ENCODE assay signal across 15 cellular contexts in the genomic region with DNA sequence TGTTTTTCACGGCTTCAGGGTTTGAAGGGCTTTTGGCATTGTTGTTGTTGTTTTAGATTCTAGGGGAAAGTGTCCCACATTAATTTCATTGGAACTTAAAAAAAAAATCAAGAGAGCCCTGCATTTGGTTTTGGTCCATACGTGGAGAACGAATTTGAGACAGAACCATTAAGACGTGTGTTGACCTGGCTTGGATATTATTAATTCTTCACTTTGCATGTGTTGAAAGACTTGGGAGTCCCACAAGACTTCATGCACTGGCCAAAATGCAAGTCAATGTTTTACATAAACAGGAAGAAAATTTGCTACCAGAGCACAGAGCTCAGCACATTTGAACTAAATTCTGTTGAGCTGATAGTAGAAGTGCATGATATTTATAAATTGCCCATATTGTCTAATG.
DNase-seq lines count a peak whose midpoint lies in the region; ATAC-seq and TF ChIP-seq lines count a peak whose summit lies in the region.
"Had no signal": no experiment of that assay in that cellular context is flagged by ENCODE, and none has a peak within 500 bp of the region (broad histone marks: within the 10 kb centered on the region; RNA-seq: fewer than 3 reads in every experiment).

No MANE protein-coding gene starts in this region.

- H3K4me3 ChIP-seq in heart left ventricle: no peak overlapping the region
- H3K4me3 ChIP-seq in GM23248: no peak overlapping the region
- H3K4me3 ChIP-seq in gastrocnemius medialis: no peak overlapping the region
- H3K4me3 ChIP-seq in Caco-2 (ENCODE audit: low read depth, low read length): no peak overlapping the region
- H3K4me3 ChIP-seq: BLaER1, HAP-1 had no signal

- TF ChIP-seq CTCF in heart left ventricle (IDR thresholded peaks at IDR 0.05) (no peak), gastrocnemius medialis (IDR thresholded peaks at IDR 0.05 in 4 of 5, conservative IDR thresholded peaks at IDR 0.05 in 1 of 5) (no peak), Caco-2 (IDR thresholded peaks at IDR 0.05; ENCODE audit: insufficient read depth in 1 of 2, low read depth in 1 of 2, low read length in 1 of 2, severe bottlenecking in 1 of 2, unreplicated experiment in 1 of 2) (no peak)

- TF ChIP-seq POLR2A in heart left ventricle (IDR thresholded peaks at IDR 0.05) (no peak), gastrocnemius medialis (IDR thresholded peaks at IDR 0.05) (no peak)

- H3K4me1 ChIP-seq in heart left ventricle: peaks cover 0 to 6% (median 0%) of the 10 kb centered on the region in 12 donors
- peaks cover 25% of the 10 kb centered on the region for H3K4me1 ChIP-seq in GM23248 (ENCODE audit: insufficient read depth)
- H3K4me1 ChIP-seq in gastrocnemius medialis: no peaks in the 10 kb centered on the region
- no peaks in the 10 kb centered on the region; the same call in 1 of the 2 replicates for H3K4me1 ChIP-seq in Caco-2
- H3K4me1 ChIP-seq: BLaER1, HAP-1 had no signal

- no peak overlapping the region for H3K4me3 Mint-ChIP-seq in Caco-2 (ENCODE audit: unreplicated experiment)
- H3K4me3 Mint-ChIP-seq: CD14-positive monocyte; CD4-positive, alpha-beta memory T cell had no signal

- H3K36me3 ChIP-seq in heart left ventricle (no peaks in the 10 kb centered on the region), GM23248 (ENCODE audit: low read depth) (no peaks in the 10 kb centered on the region), gastrocnemius medialis (no peaks in the 10 kb centered on the region), Caco-2 (ENCODE audit: control insufficient read depth, insufficient read depth, low read length) (no peaks in the 10 kb centered on the region)
- H3K36me3 ChIP-seq: BLaER1, HAP-1 had no signal

- H3K79me2 ChIP-seq in GM23248 (ENCODE audit: insufficient read depth): no peaks in the 10 kb centered on the region

- H3K27ac Mint-ChIP-seq in Caco-2 (ENCODE audit: unreplicated experiment): no peak overlapping the region
- H3K27ac Mint-ChIP-seq: CD14-positive monocyte; CD4-positive, alpha-beta memory T cell had no signal

- intact Hi-C loops in Right ventricle myocardium inferior (cut with DNase I) (loop anchor here (2.0 kb wide), 1 partner anchor 827 kb away; no protein-coding TSS in a partner anchor), heart left ventricle (cut with DNase I) (loop anchor here (1.0 to 5.0 kb wide), 5 partner anchors 759 to 829 kb away; no protein-coding TSS in a partner anchor), left ventricle myocardium superior (cut with micrococcal nuclease) (loop anchor here (2.0 kb wide), 1 partner anchor 827 kb away; no protein-coding TSS in a partner anchor), gastrocnemius medialis (cut with DNase I; ENCODE audit: low total_unique reads) (loop anchor here (1.0 to 2.0 kb wide), 2 partner anchors 249 to 827 kb away; no protein-coding TSS in a partner anchor), Caco-2 (cut with micrococcal nuclease; ENCODE audit: unreplicated experiment) (loop anchor here (1.0 to 10.0 kb wide), 4 partner anchors 89 to 828 kb away; no protein-coding TSS in a partner anchor)

- no TSS peak for BruUV-seq in Caco-2 (replicated peaks; lab: Mats Ljungman, UMichigan)

- H3F3A ChIP-seq in GM23248 (ENCODE audit: insufficient read depth): peaks cover 13% of the 10 kb centered on the region; the same call in 1 of the 2 replicates

- DNase-seq in Right ventricle myocardium inferior (ENCODE audit: missing footprints): no peak
- no peak for DNase-seq in heart left ventricle
- DNase-seq in GM23248: no peak
- DNase-seq in left ventricle myocardium superior: no peak
- DNase-seq in gastrocnemius medialis: peak in 1 of 2 donors; percentile 13
- DNase-seq in Caco-2: no peak
- DNase-seq: Calu3; CD4-positive, alpha-beta memory T cell; GF-D8 had no signal

- H3K9ac ChIP-seq in GM23248: no peak overlapping the region
- H3K9ac ChIP-seq: BLaER1 had no signal

- in situ Hi-C loops in GM23248 (cut with MboI) (loop anchor here (25.0 kb wide), 1 partner anchor 829 kb away; no protein-coding TSS in a partner anchor), gastrocnemius medialis (cut with MboI; ENCODE audit: low sequenced_read_pairs in 4 of 4) (loop anchor here in 3 of 4 donors (10.0 to 25.0 kb wide), 4 partner anchors 254 to 831 kb away; no protein-coding TSS in a partner anchor)

- CTCF ChIA-PET in Caco-2 (lab: Charles Lee): no interaction called here

- H3K27ac ChIP-seq in heart left ventricle (no peak overlapping the region), GM23248 (no peak overlapping the region), gastrocnemius medialis (peak overlapping the region in 2 of 4 donors; percentile 0 to 50)
- H3K27ac ChIP-seq: BLaER1, HL-60 had no signal

- no peaks in the 10 kb centered on the region for H4K20me1 ChIP-seq in GM23248 (ENCODE audit: insufficient read depth)
- H4K20me1 ChIP-seq: BLaER1 had no signal

- ATAC-seq in Right ventricle myocardium inferior (peak; percentile 50), heart left ventricle (no peak), left ventricle myocardium superior (peak; percentile 31), gastrocnemius medialis (peak; percentile 59 to 69), GM21825 (IDR thresholded peaks at IDR 0.05; ENCODE audit: unreplicated experiment) (no peak), HG03175 (IDR thresholded peaks at IDR 0.05; ENCODE audit: unreplicated experiment) (no peak)

- peaks cover 12% of the 10 kb centered on the region for H3K4me1 Mint-ChIP-seq in Caco-2 (ENCODE audit: low read depth, unreplicated experiment)
- H3K4me1 Mint-ChIP-seq: CD14-positive monocyte had no signal

- no peaks in the 10 kb centered on the region for H3K27me3 Mint-ChIP-seq in Caco-2 (ENCODE audit: insufficient read depth, unreplicated experiment)
- H3K27me3 Mint-ChIP-seq: CD4-positive, alpha-beta memory T cell had no signal

- H3K27me3 ChIP-seq in heart left ventricle: no peaks in the 10 kb centered on the region
- no peaks in the 10 kb centered on the region for H3K27me3 ChIP-seq in GM23248 (replicated peaks; ENCODE audit: insufficient read depth)
- H3K27me3 ChIP-seq in gastrocnemius medialis: no peaks in the 10 kb centered on the region
- no peaks in the 10 kb centered on the region for H3K27me3 ChIP-seq in Caco-2 (replicated peaks; ENCODE audit: control insufficient read depth, insufficient read depth, low read length)
- H3K27me3 ChIP-seq: BLaER1 had no signal

- H3K9me3 Mint-ChIP-seq in Caco-2 (ENCODE audit: unreplicated experiment): no peaks in the 10 kb centered on the region
- H3K9me3 Mint-ChIP-seq: CD14-positive monocyte; CD4-positive, alpha-beta memory T cell had no signal

- H3K4me2 ChIP-seq in GM23248 (ENCODE audit: unreplicated experiment): no peak overlapping the region
- H3K4me2 ChIP-seq: BLaER1 had no signal

- no peaks in the 10 kb centered on the region for H3K36me3 Mint-ChIP-seq in Caco-2 (ENCODE audit: insufficient read depth, unreplicated experiment)
- H3K36me3 Mint-ChIP-seq: CD14-positive monocyte; CD4-positive, alpha-beta memory T cell had no signal

- H3K9me3 ChIP-seq in heart left ventricle (no peaks in the 10 kb centered on the region), GM23248 (ENCODE audit: low read depth) (no peaks in the 10 kb centered on the region), gastrocnemius medialis (no peaks in the 10 kb centered on the region), Caco-2 (no peaks in the 10 kb centered on the region)
- H3K9me3 ChIP-seq: BLaER1, HAP-1 had no signal

- 75 to 83% (median 80%) methylated on average over 4 of the region's 4 CpGs for WGBS in heart left ventricle, 4 donors
- 33 to 52% methylated on average over 4 of the region's 4 CpGs for WGBS in GM23248 (ENCODE audit: low coverage in 1 of 2, low lambda C conversion rate in 2 of 2, missing lambda C conversion rate in 2 of 2), 2 experiments

- H2AFZ ChIP-seq in GM23248: peak overlapping the region; percentile 36

- POLR2A ChIA-PET in Caco-2 (lab: Charles Lee): no interaction called here

- no peaks in the 10 kb centered on the region for H3K9me2 ChIP-seq in GM23248 (ENCODE audit: insufficient read depth)

Comparison
In these comparisons a context has a peak if more than half of its experiments do, and no peak if none do; other contexts are left out.
1. ATAC-seq: peak in Right ventricle myocardium inferior (single experiment), left ventricle myocardium superior (single experiment) and gastrocnemius medialis (2 of 2); none in heart left ventricle (0 of 4), GM21825 (single experiment) and HG03175 (single experiment).